In the genomic region with DNA sequence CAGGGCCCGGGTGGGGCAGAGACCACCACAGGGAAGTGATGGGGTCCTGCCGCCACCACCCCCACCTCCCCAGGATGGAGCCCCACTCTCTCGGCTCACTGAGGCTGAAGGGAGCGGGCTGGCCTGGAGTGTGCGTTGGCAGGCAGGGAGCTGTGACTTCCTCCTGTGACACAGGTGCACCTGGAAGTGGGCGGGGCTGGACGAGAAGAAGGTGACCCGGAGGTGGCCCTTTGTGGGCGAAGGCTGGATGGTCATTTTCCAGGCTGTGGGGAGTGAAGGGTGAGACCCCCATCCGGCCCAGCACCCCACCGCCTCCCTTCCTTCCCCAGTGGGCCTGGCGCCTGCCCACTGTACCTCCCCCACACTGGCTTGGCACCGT, we compare ENCODE assay signal across 2 cellular contexts.
TF ChIP-seq lines count a peak whose summit lies in the region.

No MANE protein-coding gene starts in this region.

TF ChIP-seq in SK-N-SH, 30 proteins besides CTCF, POLR2A, EP300 and RAD21:
- TF ChIP-seq SIN3A (IDR thresholded peaks at IDR 0.05; ENCODE audit: borderline replicate concordance, low read depth, low read length) = no peak
- no peak for TF ChIP-seq ELF1 (IDR thresholded peaks at IDR 0.05)
- TF ChIP-seq, protein P1, sequence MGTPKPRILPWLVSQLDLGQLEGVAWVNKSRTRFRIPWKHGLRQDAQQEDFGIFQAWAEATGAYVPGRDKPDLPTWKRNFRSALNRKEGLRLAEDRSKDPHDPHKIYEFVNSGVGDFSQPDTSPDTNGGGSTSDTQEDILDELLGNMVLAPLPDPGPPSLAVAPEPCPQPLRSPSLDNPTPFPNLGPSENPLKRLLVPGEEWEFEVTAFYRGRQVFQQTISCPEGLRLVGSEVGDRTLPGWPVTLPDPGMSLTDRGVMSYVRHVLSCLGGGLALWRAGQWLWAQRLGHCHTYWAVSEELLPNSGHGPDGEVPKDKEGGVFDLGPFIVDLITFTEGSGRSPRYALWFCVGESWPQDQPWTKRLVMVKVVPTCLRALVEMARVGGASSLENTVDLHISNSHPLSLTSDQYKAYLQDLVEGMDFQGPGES (IDR thresholded peaks at IDR 0.05; ENCODE audit: low read depth, low read length) = no peak
- no peak for TF ChIP-seq NFIC (IDR thresholded peaks at IDR 0.05; ENCODE audit: borderline replicate concordance)
- TF ChIP-seq TEAD4 (IDR thresholded peaks at IDR 0.05; ENCODE audit: borderline replicate concordance, insufficient read depth) = no peak
- no peak for TF ChIP-seq USF2 (IDR thresholded peaks at IDR 0.05; ENCODE audit: borderline replicate concordance, low read depth, low read length)
- TF ChIP-seq FOXJ3 (CRISPR knock-in tag; IDR thresholded peaks at IDR 0.05) = no peak
- TF ChIP-seq TCF12 (IDR thresholded peaks at IDR 0.05) = no peak
- TF ChIP-seq POLR2AphosphoS5 (IDR thresholded peaks at IDR 0.05; ENCODE audit: low read depth, low read length) = no peak
- TF ChIP-seq JUND (IDR thresholded peaks at IDR 0.05) = no peak

TF ChIP-seq in GM23338, 12 proteins besides CTCF, POLR2A, EP300 and RAD21:
- TF ChIP-seq ZNF114 (CRISPR knock-in tag; IDR thresholded peaks at IDR 0.05) = no peak
- no peak for TF ChIP-seq NANOG (IDR thresholded peaks at IDR 0.05; ENCODE audit: borderline replicate concordance)
- TF ChIP-seq EZH2 (IDR thresholded peaks at IDR 0.05; ENCODE audit: low read depth, unreplicated experiment) = no peak
- no peak for TF ChIP-seq POLR2AphosphoS5 (IDR thresholded peaks at IDR 0.05; ENCODE audit: low read depth)
- TF ChIP-seq EZH2phosphoT487 (IDR thresholded peaks at IDR 0.05; ENCODE audit: unreplicated experiment) = no peak
- no peak for TF ChIP-seq CREB1 (CRISPR knock-in tag; IDR thresholded peaks at IDR 0.05; ENCODE audit: low read depth)
- no peak for TF ChIP-seq JUNB (IDR thresholded peaks at IDR 0.05; ENCODE audit: unreplicated experiment)
- TF ChIP-seq, protein P2, sequence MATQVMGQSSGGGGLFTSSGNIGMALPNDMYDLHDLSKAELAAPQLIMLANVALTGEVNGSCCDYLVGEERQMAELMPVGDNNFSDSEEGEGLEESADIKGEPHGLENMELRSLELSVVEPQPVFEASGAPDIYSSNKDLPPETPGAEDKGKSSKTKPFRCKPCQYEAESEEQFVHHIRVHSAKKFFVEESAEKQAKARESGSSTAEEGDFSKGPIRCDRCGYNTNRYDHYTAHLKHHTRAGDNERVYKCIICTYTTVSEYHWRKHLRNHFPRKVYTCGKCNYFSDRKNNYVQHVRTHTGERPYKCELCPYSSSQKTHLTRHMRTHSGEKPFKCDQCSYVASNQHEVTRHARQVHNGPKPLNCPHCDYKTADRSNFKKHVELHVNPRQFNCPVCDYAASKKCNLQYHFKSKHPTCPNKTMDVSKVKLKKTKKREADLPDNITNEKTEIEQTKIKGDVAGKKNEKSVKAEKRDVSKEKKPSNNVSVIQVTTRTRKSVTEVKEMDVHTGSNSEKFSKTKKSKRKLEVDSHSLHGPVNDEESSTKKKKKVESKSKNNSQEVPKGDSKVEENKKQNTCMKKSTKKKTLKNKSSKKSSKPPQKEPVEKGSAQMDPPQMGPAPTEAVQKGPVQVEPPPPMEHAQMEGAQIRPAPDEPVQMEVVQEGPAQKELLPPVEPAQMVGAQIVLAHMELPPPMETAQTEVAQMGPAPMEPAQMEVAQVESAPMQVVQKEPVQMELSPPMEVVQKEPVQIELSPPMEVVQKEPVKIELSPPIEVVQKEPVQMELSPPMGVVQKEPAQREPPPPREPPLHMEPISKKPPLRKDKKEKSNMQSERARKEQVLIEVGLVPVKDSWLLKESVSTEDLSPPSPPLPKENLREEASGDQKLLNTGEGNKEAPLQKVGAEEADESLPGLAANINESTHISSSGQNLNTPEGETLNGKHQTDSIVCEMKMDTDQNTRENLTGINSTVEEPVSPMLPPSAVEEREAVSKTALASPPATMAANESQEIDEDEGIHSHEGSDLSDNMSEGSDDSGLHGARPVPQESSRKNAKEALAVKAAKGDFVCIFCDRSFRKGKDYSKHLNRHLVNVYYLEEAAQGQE (IDR thresholded peaks at IDR 0.05; ENCODE audit: unreplicated experiment) = no peak
- TF ChIP-seq ZNF462 (CRISPR knock-in tag; IDR thresholded peaks at IDR 0.05) = no peak
- TF ChIP-seq STAT1 (IDR thresholded peaks at IDR 0.05; ENCODE audit: unreplicated experiment) = no peak
- TF ChIP-seq ZNF331 (CRISPR knock-in tag; IDR thresholded peaks at IDR 0.05; ENCODE audit: low read depth) = no peak
- TF ChIP-seq ETS1 (IDR thresholded peaks at IDR 0.05) = no peak
